ENCODE assay signal across 1 cellular context in the genomic region with DNA sequence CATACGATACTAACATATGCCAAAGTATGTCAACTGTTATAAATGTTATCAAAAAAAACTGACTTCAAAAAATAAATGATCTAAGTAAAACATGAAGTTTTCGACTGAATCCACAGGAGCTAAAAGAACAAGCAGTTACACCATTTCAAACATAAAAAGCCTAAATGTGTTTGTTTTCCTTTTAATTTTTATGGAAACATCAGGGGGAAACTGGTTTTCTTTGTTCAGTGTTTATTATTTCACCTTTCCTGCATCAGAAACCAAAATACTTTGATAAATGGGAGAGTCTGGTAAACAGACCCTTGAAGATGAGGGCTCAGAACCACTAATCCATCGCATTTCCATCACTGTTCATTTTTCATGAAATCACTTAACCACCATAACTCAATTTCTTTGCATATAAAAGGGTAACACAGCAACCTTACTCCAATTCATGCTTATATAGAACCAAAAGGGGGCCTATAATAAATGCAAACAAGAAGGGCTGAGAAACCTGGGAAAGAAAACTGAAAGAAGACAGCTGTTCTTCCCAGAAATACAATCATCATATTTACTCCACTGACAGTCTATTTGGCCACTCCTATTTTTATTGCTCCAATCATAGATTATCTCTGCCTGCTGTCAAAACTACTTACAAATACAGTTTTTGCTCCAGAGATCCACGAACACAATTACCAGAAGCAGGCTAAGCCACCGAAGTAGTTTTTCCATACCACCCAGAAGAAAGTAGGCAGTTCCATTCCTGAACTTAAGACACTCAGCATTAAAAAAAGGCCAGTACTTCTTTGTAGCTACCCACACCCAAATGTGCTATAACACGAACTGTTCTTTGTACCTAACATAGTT.
TF ChIP-seq lines count a peak whose summit lies in the region.

No MANE protein-coding gene starts in this region.

TF ChIP-seq in endothelial cell of umbilical vein, 7 proteins besides CTCF, POLR2A, EP300 and RAD21:
- TF ChIP-seq FOS (IDR thresholded peaks at IDR 0.05; ENCODE audit: borderline replicate concordance, insufficient read depth, low read length): no peak
- no peak for TF ChIP-seq MYC (IDR thresholded peaks at IDR 0.05; ENCODE audit: low read depth, low read length)
- no peak for TF ChIP-seq POLR2AphosphoS5 (IDR thresholded peaks at IDR 0.05; ENCODE audit: insufficient read depth, low read depth, low read length)
- TF ChIP-seq GATA2 (IDR thresholded peaks at IDR 0.05; ENCODE audit: insufficient read depth, insufficient read length, low read depth, low read length): no peak
- TF ChIP-seq EZH2 (IDR thresholded peaks at IDR 0.05; ENCODE audit: borderline replicate concordance, low read depth, low read length, severe bottlenecking): no peak
- TF ChIP-seq, protein P1, sequence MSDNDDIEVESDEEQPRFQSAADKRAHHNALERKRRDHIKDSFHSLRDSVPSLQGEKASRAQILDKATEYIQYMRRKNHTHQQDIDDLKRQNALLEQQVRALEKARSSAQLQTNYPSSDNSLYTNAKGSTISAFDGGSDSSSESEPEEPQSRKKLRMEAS (IDR thresholded peaks at IDR 0.05; ENCODE audit: insufficient read depth, insufficient read length): no peak
- no peak for TF ChIP-seq JUN (IDR thresholded peaks at IDR 0.05; ENCODE audit: borderline replicate concordance, insufficient read depth, insufficient read length, low read depth)
TF ChIP-seq in endothelial cell of umbilical vein: peak in this region for 0.
